In genomic region chr5:179716286-179716685, GRCh38 we compare ENCODE assay signal across 28 cellular contexts. TPM values are rescaled to one million over a fixed set of nuclear protein-coding genes. Genes with fewer than 3 reads are reported as not detected.
DNase-seq lines count a peak whose midpoint lies in the region; ATAC-seq and TF ChIP-seq lines count a peak whose summit lies in the region.
"Had no signal": no experiment of that assay in that cellular context is flagged by ENCODE, and none has a peak within 500 bp of the region (broad histone marks: within the 10 kb centered on the region; RNA-seq: fewer than 3 reads in every experiment).

No MANE protein-coding gene starts in this region.

- H3K36me3 ChIP-seq in GM23338 (ENCODE audit: insufficient read depth) (peaks cover 94% of the 10 kb centered on the region), mucosa of descending colon (ENCODE audit: low read depth) (no peaks in the 10 kb centered on the region), right lobe of liver (peaks cover 17 to 88% (median 59%) of the 10 kb centered on the region in 4 donors)

- ATAC-seq in GM23338 (no peak), mucosa of descending colon (peak; percentile 70), right lobe of liver (no peak)
- no peak for ATAC-seq in activated CD8-positive, alpha-beta T cell treated with anti-CD3 and anti-CD28 coated beads for 36 hours
- ATAC-seq: lower lobe of right lung, upper lobe of right lung, WTC11 had no signal

- H2AFZ ChIP-seq in GM23338 = no peak overlapping the region
- H2AFZ ChIP-seq: parathyroid adenoma had no signal

- CTCF ChIA-PET in activated CD8-positive, alpha-beta T cell treated with anti-CD3 and anti-CD28 coated beads for 36 hours (lab: Charles Lee) = interaction anchor here (1.2 to 1.3 kb wide), 2 partner anchors 12 to 47 kb away, joined by 6 to 8 read pairs; no protein-coding TSS in a partner anchor

- POLR2A ChIA-PET in activated CD8-positive, alpha-beta T cell treated with anti-CD3 and anti-CD28 coated beads for 36 hours (lab: Charles Lee) = interaction anchor here (0.5 to 2.4 kb wide), 3 partner anchors 12 to 165 kb away, joined by 3 to 5 read pairs (median 3); partner anchors contain the start of gene MAML1

- no peaks in the 10 kb centered on the region for H3K9me3 Mint-ChIP-seq in GM23338
- H3K9me3 Mint-ChIP-seq in activated CD8-positive, alpha-beta T cell treated with anti-CD3 and anti-CD28 coated beads for 36 hours = no peaks in the 10 kb centered on the region
- H3K9me3 Mint-ChIP-seq in mesothelial cell of epicardium = no peaks in the 10 kb centered on the region
- H3K9me3 Mint-ChIP-seq: brain, nephron progenitor cell, WTC11 had no signal

- H3K4me1 Mint-ChIP-seq in GM23338 = no peaks in the 10 kb centered on the region
- peaks cover 4% of the 10 kb centered on the region for H3K4me1 Mint-ChIP-seq in activated CD8-positive, alpha-beta T cell treated with anti-CD3 and anti-CD28 coated beads for 36 hours (ENCODE audit: low read depth)
- H3K4me1 Mint-ChIP-seq in mesothelial cell of epicardium = no peaks in the 10 kb centered on the region
- H3K4me1 Mint-ChIP-seq: brain, WTC11 had no signal

- TF ChIP-seq POLR2A in right lobe of liver (IDR thresholded peaks at IDR 0.05) = no peak

- H3K4me1 ChIP-seq in GM23338 (ENCODE audit: insufficient read depth) = no peaks in the 10 kb centered on the region
- H3K4me1 ChIP-seq in mucosa of descending colon (ENCODE audit: low read depth) = no peaks in the 10 kb centered on the region
- H3K4me1 ChIP-seq in right lobe of liver = no peaks in the 10 kb centered on the region
- H3K4me1 ChIP-seq: adrenal gland, lower lobe of right lung, parathyroid adenoma, spleen, upper lobe of right lung had no signal

- H3K27ac ChIP-seq in GM23338 (ENCODE audit: low read depth) (peak overlapping the region; percentile 18; the same call in 1 of the 2 replicates), right lobe of liver (no peak overlapping the region)
- H3K27ac ChIP-seq: adrenal gland, lower lobe of right lung, parathyroid adenoma, upper lobe of right lung had no signal

- H3K27ac Mint-ChIP-seq in GM23338 = 0 out of 2 replicates have a peak overlapping the region, but pooled peaks have one; percentile 51
- H3K27ac Mint-ChIP-seq in activated CD8-positive, alpha-beta T cell treated with anti-CD3 and anti-CD28 coated beads for 36 hours = peak overlapping the region; percentile 48
- H3K27ac Mint-ChIP-seq in mesothelial cell of epicardium = no peak overlapping the region
- H3K27ac Mint-ChIP-seq: WTC11 had no signal

- H3K4me3 ChIP-seq in GM23338 (no peak overlapping the region), mucosa of descending colon (no peak overlapping the region), right lobe of liver (no peak overlapping the region)
- H3K4me3 ChIP-seq: adrenal gland, lower lobe of right lung, spleen, upper lobe of right lung had no signal

- H3K27me3 ChIP-seq in GM23338 (ENCODE audit: insufficient read depth) (no peaks in the 10 kb centered on the region), right lobe of liver (no peaks in the 10 kb centered on the region)
- H3K27me3 ChIP-seq: adrenal gland, spleen, upper lobe of right lung had no signal

- DNase-seq in EH (ENCODE audit: low read depth) (peak; percentile 16), GM23338 (ENCODE audit: low spot score) (no peak), mucosa of descending colon (no peak), superior temporal gyrus (ENCODE audit: extremely low spot score) (no peak), right lobe of liver (no peak), mesothelial cell of epicardium (ENCODE audit: low spot score in 2 of 2, unreplicated experiment in 2 of 2) (no peak)
- DNase-seq in activated CD8-positive, alpha-beta T cell treated with anti-CD3 and anti-CD28 coated beads for 36 hours = no peak
- DNase-seq: activated CD4-positive, alpha-beta T cell treated with anti-CD3 and anti-CD28 coated beads, Interleukin-2, amount 50 U/mL, for 4 hours; activated gamma-delta T cell; adrenal gland; DND-41; effector memory CD4-positive, alpha-beta T cell; kidney; lower lobe of right lung; MV-4-11; NCI-H1694 treated with DMSO at 0.1 percent for 48 hours; NCI-H2171; NCI-H510A; nephron progenitor cell; Right ventricle myocardium superior; spleen; substantia nigra; T-helper 9 cell; upper lobe of right lung had no signal

- no peak overlapping the region for H3K4me2 ChIP-seq in GM23338

- intact Hi-C loops in activated CD8-positive, alpha-beta T cell treated with anti-CD3 and anti-CD28 coated beads for 36 hours (cut with micrococcal nuclease) = no loop called here
- intact Hi-C loops in mucosa of descending colon (cut with DNase I, micrococcal nuclease) (no loop called here), right lobe of liver (cut with DNase I) (no loop called here)

- peaks cover 47% of the 10 kb centered on the region for H3K79me2 ChIP-seq in GM23338 (replicated peaks; ENCODE audit: insufficient read depth)

- TF ChIP-seq CTCF in GM23338 (conservative IDR thresholded peaks at IDR 0.05; ENCODE audit: low read depth in 2 of 2) = no peak
- TF ChIP-seq CTCF in activated CD8-positive, alpha-beta T cell treated with anti-CD3 and anti-CD28 coated beads for 36 hours (IDR thresholded peaks at IDR 0.05) = no peak
- TF ChIP-seq CTCF in mucosa of descending colon (IDR thresholded peaks at IDR 0.05) = no peak
- no peak for TF ChIP-seq CTCF in right lobe of liver (IDR thresholded peaks at IDR 0.05)
- no peak for TF ChIP-seq CTCF in mesothelial cell of epicardium (IDR thresholded peaks at IDR 0.05; ENCODE audit: unreplicated experiment)

- no peaks in the 10 kb centered on the region for H3K9me2 ChIP-seq in GM23338 (ENCODE audit: insufficient read depth)

- peaks cover 34% of the 10 kb centered on the region for H4K20me1 ChIP-seq in GM23338 (replicated peaks; ENCODE audit: insufficient read depth)

- H3K27me3 Mint-ChIP-seq in GM23338 (ENCODE audit: insufficient read depth, low read depth, poor library complexity) = peaks cover 4% of the 10 kb centered on the region
- H3K27me3 Mint-ChIP-seq in activated CD8-positive, alpha-beta T cell treated with anti-CD3 and anti-CD28 coated beads for 36 hours = no peaks in the 10 kb centered on the region
- H3K27me3 Mint-ChIP-seq in mesothelial cell of epicardium (ENCODE audit: low read depth) = no peaks in the 10 kb centered on the region
- H3K27me3 Mint-ChIP-seq: brain had no signal

- H3K9me3 ChIP-seq in mucosa of descending colon = no peaks in the 10 kb centered on the region
- no peaks in the 10 kb centered on the region for H3K9me3 ChIP-seq in right lobe of liver
- H3K9me3 ChIP-seq: adrenal gland, lower lobe of right lung, spleen, upper lobe of right lung had no signal

- WGBS in right lobe of liver (ENCODE audit: insufficient coverage, low coverage, low lambda C conversion rate, missing lambda C conversion rate) = 80% methylated on average over 1 of the region's 1 CpG

- H3K36me3 Mint-ChIP-seq in GM23338 (ENCODE audit: low read depth) (peaks cover 94% of the 10 kb centered on the region), mesothelial cell of epicardium (peaks cover 32% of the 10 kb centered on the region)
- peaks cover 42% of the 10 kb centered on the region for H3K36me3 Mint-ChIP-seq in activated CD8-positive, alpha-beta T cell treated with anti-CD3 and anti-CD28 coated beads for 36 hours (ENCODE audit: low read depth)

- H3K4me3 Mint-ChIP-seq in GM23338 = no peak overlapping the region
- H3K4me3 Mint-ChIP-seq in activated CD8-positive, alpha-beta T cell treated with anti-CD3 and anti-CD28 coated beads for 36 hours = no peak overlapping the region
- no peak overlapping the region for H3K4me3 Mint-ChIP-seq in mesothelial cell of epicardium
- H3K4me3 Mint-ChIP-seq: brain, nephron progenitor cell, WTC11 had no signal

- H3F3A ChIP-seq in GM23338 (replicated peaks; ENCODE audit: low read depth) = peaks cover 30% of the 10 kb centered on the region

TF ChIP-seq in GM23338, 12 proteins besides CTCF, POLR2A, EP300 and RAD21:
- TF ChIP-seq STAT1 (IDR thresholded peaks at IDR 0.05; ENCODE audit: unreplicated experiment) (no peak), NANOG (IDR thresholded peaks at IDR 0.05; ENCODE audit: borderline replicate concordance) (no peak), ZNF114 (CRISPR knock-in tag; IDR thresholded peaks at IDR 0.05) (no peak), POLR2AphosphoS5 (IDR thresholded peaks at IDR 0.05; ENCODE audit: low read depth) (no peak)

RNA-seq across cellular contexts. Expression of gene MAML1, which starts 16.3 kb away (rescaled TPM):
- total RNA-seq in GM23338 (2014; rRNA removed; shearing (Covaris generic)) = 43.8 and 43.9 TPM in 2 replicates
- 9.6 and 9.8 TPM in 2 replicates for polyA plus RNA-seq in GM23338 (2016; fragmentation: Nextera tagmentation; extraction: Ambion mirVana)
- 10 to 100 TPM; 26.1 to 26.6 TPM for total RNA-seq in activated CD8-positive, alpha-beta T cell treated with anti-CD3 and anti-CD28 coated beads for 36 hours
- total RNA-seq in mucosa of descending colon = 10 to 100 TPM; 26.0 to 34.0 (median 28.6) TPM
- 1 to 10 TPM; 6.2 to 8.8 (median 8.0) TPM for total RNA-seq in right lobe of liver
- total RNA-seq in mesothelial cell of epicardium = 47.6 to 50.6 TPM (median 49.6 TPM) in 3 replicates

RNA-seq across cellular contexts. Expression of gene CANX, which starts 17.5 kb away (rescaled TPM):
- total RNA-seq in GM23338 (2014; rRNA removed; shearing (Covaris generic)) = 440 and 530 TPM in 2 replicates
- 163 and 177 TPM in 2 replicates for polyA plus RNA-seq in GM23338 (2016; fragmentation: Nextera tagmentation; extraction: Ambion mirVana)
- total RNA-seq in activated CD8-positive, alpha-beta T cell treated with anti-CD3 and anti-CD28 coated beads for 36 hours = 100 to 1,000 TPM; 431 to 444 TPM
- total RNA-seq in mucosa of descending colon (100 to 1,000 TPM; 485 to 598 (median 521) TPM), right lobe of liver (100 to 1,000 TPM; 363 to 606 (median 456) TPM), mesothelial cell of epicardium (487 to 514 TPM (median 500 TPM) in 3 replicates)

RNA-seq across cellular contexts. Expression of gene CBY3, which starts 35.5 kb away (rescaled TPM):
- 0.52 and 2.3 TPM in 2 replicates for total RNA-seq in GM23338 (2014; rRNA removed; shearing (Covaris generic))
- 0.37 and 0.38 TPM in 2 replicates for polyA plus RNA-seq in GM23338 (2016; fragmentation: Nextera tagmentation; extraction: Ambion mirVana)
- total RNA-seq in activated CD8-positive, alpha-beta T cell treated with anti-CD3 and anti-CD28 coated beads for 36 hours = 1 to 10 TPM in 1 of 2 experiments, under 1 TPM in 1; 0.47 to 1.2 TPM
- total RNA-seq in mucosa of descending colon (not detected), right lobe of liver (not detected), mesothelial cell of epicardium (0.47 TPM in 1 of 3 replicates, not detected in the others)
- total RNA-seq: adrenal gland, kidney, lower lobe of right lung, OCI-LY7, Right ventricle myocardium superior, upper lobe of right lung had no signal
